In the genomic region with DNA sequence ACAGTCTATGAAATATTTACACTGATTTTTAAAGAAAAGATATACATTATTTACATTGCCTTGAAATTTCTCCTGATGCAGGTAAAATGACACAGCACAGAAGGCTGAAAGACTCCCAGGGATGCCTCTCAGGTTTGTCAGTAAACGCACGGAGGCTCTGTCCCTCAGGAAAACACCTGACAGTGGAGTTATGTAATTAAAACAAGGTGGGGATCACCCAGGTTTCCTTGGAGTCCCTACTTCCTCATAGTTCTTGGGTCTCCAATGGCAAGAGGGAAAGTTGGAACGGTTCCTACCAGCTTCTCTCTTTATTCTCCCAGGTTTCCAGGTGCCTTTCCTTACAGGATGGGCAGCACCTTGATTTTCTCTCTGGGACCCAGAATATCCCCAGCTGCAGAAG, we compare ENCODE assay signal across 1 cellular context.
TF ChIP-seq lines count a peak whose summit lies in the region.

No MANE protein-coding gene starts in this region.

TF ChIP-seq in IMR-90, 13 proteins besides CTCF, POLR2A, EP300 and RAD21 (continued from another document):
- TF ChIP-seq, protein P1, sequence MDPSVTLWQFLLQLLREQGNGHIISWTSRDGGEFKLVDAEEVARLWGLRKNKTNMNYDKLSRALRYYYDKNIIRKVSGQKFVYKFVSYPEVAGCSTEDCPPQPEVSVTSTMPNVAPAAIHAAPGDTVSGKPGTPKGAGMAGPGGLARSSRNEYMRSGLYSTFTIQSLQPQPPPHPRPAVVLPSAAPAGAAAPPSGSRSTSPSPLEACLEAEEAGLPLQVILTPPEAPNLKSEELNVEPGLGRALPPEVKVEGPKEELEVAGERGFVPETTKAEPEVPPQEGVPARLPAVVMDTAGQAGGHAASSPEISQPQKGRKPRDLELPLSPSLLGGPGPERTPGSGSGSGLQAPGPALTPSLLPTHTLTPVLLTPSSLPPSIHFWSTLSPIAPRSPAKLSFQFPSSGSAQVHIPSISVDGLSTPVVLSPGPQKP (IDR thresholded peaks at IDR 0.05; ENCODE audit: borderline replicate concordance, low read depth, low read length) = no peak
- TF ChIP-seq MXI1 (IDR thresholded peaks at IDR 0.05; ENCODE audit: borderline replicate concordance, low read depth, low read length) (no peak), RCOR1 (IDR thresholded peaks at IDR 0.05; ENCODE audit: insufficient replicate concordance, low read length) (no peak), CEBPB (IDR thresholded peaks at IDR 0.05; ENCODE audit: low read depth, low read length) (no peak)
- TF ChIP-seq, protein P2, sequence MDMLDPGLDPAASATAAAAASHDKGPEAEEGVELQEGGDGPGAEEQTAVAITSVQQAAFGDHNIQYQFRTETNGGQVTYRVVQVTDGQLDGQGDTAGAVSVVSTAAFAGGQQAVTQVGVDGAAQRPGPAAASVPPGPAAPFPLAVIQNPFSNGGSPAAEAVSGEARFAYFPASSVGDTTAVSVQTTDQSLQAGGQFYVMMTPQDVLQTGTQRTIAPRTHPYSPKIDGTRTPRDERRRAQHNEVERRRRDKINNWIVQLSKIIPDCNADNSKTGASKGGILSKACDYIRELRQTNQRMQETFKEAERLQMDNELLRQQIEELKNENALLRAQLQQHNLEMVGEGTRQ (IDR thresholded peaks at IDR 0.05; ENCODE audit: low read depth, low read length) = no peak
